In the genomic region with DNA sequence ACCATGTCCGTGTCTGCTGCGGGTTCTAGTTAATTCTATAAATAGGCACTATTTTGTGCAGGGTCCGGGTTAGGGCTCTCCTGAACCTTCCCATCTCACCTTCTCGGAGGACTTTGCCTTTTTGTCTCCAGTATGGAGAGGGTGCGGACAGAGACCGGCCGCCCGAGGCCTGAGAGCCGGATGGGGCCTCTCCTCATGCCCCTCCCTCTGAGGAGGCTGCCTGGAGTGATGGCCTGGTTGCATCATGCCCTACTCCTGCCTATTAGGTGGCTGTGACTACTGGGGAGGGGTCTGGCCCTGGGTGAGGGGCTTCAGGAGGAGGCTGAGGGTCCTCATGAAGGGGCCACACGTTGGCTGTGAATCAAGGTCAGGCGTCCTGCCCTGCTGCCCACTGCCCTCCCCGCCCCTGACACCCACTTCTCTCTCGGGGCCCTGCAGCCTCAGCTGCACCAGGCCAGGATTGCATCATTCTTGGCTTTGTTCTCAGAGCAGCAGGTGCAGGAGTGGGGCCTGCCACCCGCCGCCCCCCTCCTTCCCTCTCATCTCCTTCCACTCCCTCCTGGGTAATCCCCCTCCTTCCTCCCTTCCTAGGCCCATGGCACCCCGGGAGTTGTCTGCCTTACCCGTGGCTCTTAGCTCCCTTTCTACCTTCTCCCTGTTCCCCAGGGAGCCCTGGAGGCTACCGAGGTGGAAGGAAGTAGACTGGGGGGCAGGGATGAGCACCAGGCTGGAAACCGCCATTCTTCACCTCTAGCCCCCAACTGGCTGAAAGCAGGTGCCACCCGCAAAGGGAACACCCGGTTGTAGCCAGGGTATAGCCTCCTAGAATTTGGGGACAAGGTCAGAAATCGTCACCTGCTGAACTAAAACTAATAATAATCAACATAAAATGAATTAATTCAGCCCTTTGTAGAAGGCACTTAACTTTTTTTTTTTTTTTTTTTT, we compare ENCODE assay signal across 8 cellular contexts. TPM values are rescaled to one million over a fixed set of nuclear protein-coding genes. Genes with fewer than 3 reads are reported as not detected.
DNase-seq lines count a peak whose midpoint lies in the region; ATAC-seq, FAIRE-seq and TF ChIP-seq lines count a peak whose summit lies in the region.

No MANE protein-coding gene starts in this region.

- H3K36me3 ChIP-seq in Caco-2 (ENCODE audit: control insufficient read depth, insufficient read depth, low read length) (no peaks in the 10 kb centered on the region), keratinocyte (ENCODE audit: control insufficient read depth in 2 of 2, extremely low read depth in 1 of 2, insufficient read depth in 2 of 2, low read length in 2 of 2) (no peaks in the 10 kb centered on the region)
- no peaks in the 10 kb centered on the region for H3K36me3 ChIP-seq in effector memory CD4-positive, alpha-beta T cell (ENCODE audit: control insufficient read depth, insufficient read depth, low read length)

- peak overlapping the region; percentile 82 for H3K4me3 Mint-ChIP-seq in Caco-2 (ENCODE audit: unreplicated experiment)

- no peaks in the 10 kb centered on the region for H3K79me2 ChIP-seq in keratinocyte (ENCODE audit: control insufficient read depth, insufficient read depth, low read length)

- no peak for FAIRE-seq in keratinocyte (lab: Jason Lieb, UNC)

- H3K9me3 Mint-ChIP-seq in Caco-2 (ENCODE audit: unreplicated experiment), result no peaks in the 10 kb centered on the region

- H3K36me3 Mint-ChIP-seq in Caco-2 (ENCODE audit: insufficient read depth, unreplicated experiment), result peaks cover 7% of the 10 kb centered on the region

- ATAC-seq in HG02642 (IDR thresholded peaks at IDR 0.05; ENCODE audit: poor library complexity, unreplicated experiment) (peak; percentile 46), HG02588 (IDR thresholded peaks at IDR 0.05; ENCODE audit: unreplicated experiment) (no peak)

- H3K9me3 ChIP-seq in Caco-2, result no peaks in the 10 kb centered on the region
- no peaks in the 10 kb centered on the region for H3K9me3 ChIP-seq in keratinocyte (ENCODE audit: control insufficient read depth, low read depth, low read length)
- H3K9me3 ChIP-seq in effector memory CD4-positive, alpha-beta T cell (ENCODE audit: control insufficient read depth, low read length), result no peaks in the 10 kb centered on the region

- H3K27me3 ChIP-seq in Caco-2 (replicated peaks; ENCODE audit: control insufficient read depth, insufficient read depth, low read length), result no peaks in the 10 kb centered on the region
- H3K27me3 ChIP-seq in keratinocyte (ENCODE audit: control insufficient read depth, extremely low read depth, insufficient read depth, low read length), result peaks cover 36% of the 10 kb centered on the region
- H3K27me3 ChIP-seq in effector memory CD4-positive, alpha-beta T cell (replicated peaks; ENCODE audit: control insufficient read depth, insufficient read depth, low read length, poor library complexity, severe bottlenecking), result peaks cover 27% of the 10 kb centered on the region

- intact Hi-C loops in Caco-2 (cut with micrococcal nuclease; ENCODE audit: unreplicated experiment), result no loop called here

- H2AFZ ChIP-seq in keratinocyte (ENCODE audit: control insufficient read depth, low read length), result peak overlapping the region; percentile 74

- H3K27ac Mint-ChIP-seq in Caco-2 (ENCODE audit: unreplicated experiment), result peak overlapping the region; percentile 98

- TF ChIP-seq CTCF in Caco-2 (IDR thresholded peaks at IDR 0.05; ENCODE audit: insufficient read depth in 1 of 2, low read depth in 1 of 2, low read length in 1 of 2, severe bottlenecking in 1 of 2, unreplicated experiment in 1 of 2) (no peak), keratinocyte (optimal IDR thresholded peaks at IDR 0.05 in 1 of 3, IDR thresholded peaks at IDR 0.05 in 1 of 3, conservative IDR thresholded peaks at IDR 0.05 in 1 of 3; ENCODE audit: extremely low read depth in 1 of 3, insufficient read depth in 2 of 3, low read length in 3 of 3) (no peak)

- H3K4me3 ChIP-seq in Caco-2 (ENCODE audit: low read depth, low read length) (peak overlapping the region; percentile 44), keratinocyte (ENCODE audit: control insufficient read depth in 2 of 3, extremely low read depth in 1 of 3, insufficient read depth in 2 of 3, low read depth in 1 of 3, low read length in 3 of 3) (peak overlapping the region in 2 of 3 experiments; percentile 11 to 61)
- no peak overlapping the region for H3K4me3 ChIP-seq in effector memory CD4-positive, alpha-beta T cell (ENCODE audit: insufficient read depth, low read depth, low read length, poor library complexity, severe bottlenecking)

- peaks cover 14% of the 10 kb centered on the region for H3K4me1 Mint-ChIP-seq in Caco-2 (ENCODE audit: low read depth, unreplicated experiment)

- dilution Hi-C loops in keratinocyte (cut with MboI; ENCODE audit: extremely low pct_ligation_motif_present, low sequenced_read_pairs), result no loop called here

- peak overlapping the region; percentile 83 for H3K4me2 ChIP-seq in keratinocyte (ENCODE audit: control insufficient read depth, extremely low read depth, insufficient read depth, low read depth, low read length)

- H3K27ac ChIP-seq in keratinocyte (ENCODE audit: control insufficient read depth, insufficient read depth, low read length), result peak overlapping the region; percentile 31
- H3K27ac ChIP-seq in effector memory CD4-positive, alpha-beta T cell (ENCODE audit: insufficient read depth, low read length, poor library complexity, severe bottlenecking), result no peak overlapping the region

- H3K9ac ChIP-seq in keratinocyte (ENCODE audit: control insufficient read depth, extremely low read depth, insufficient read depth, low read length), result peak overlapping the region; percentile 74

- POLR2A ChIA-PET in Caco-2 (lab: Charles Lee), result interaction anchor here (1.2 to 1.6 kb wide), 3 partner anchors 63 to 66 kb away, joined by 7 to 23 read pairs (median 18); a partner anchor contains a TSS

- DNase-seq in Caco-2 (peak; percentile 89 to 91), NCI-H460 (ENCODE audit: extremely low read depth, low read depth) (peak; percentile 87), keratinocyte (ENCODE audit: low read depth, low spot score) (no peak), ureter (ENCODE audit: low spot score) (no peak)
- DNase-seq in activated naive CD4-positive, alpha-beta T cell treated with anti-CD3 and anti-CD28 coated beads, Interleukin-2, amount 50 U/mL, for 16 hours, result peak; percentile 35
- DNase-seq in effector memory CD4-positive, alpha-beta T cell, result no peak

- H3K9me1 ChIP-seq in keratinocyte (ENCODE audit: control insufficient read depth, extremely low read depth, insufficient read depth, low read length), result no peaks in the 10 kb centered on the region

- CTCF ChIA-PET in Caco-2 (lab: Charles Lee), result interaction anchor here (0.7 to 3.9 kb wide), 20 partner anchors 9 to 738 kb away, joined by 3 to 183 read pairs (median 4); a partner anchor contains a TSS

- BruUV-seq in Caco-2 (replicated peaks; lab: Mats Ljungman, UMichigan), result no TSS peak

- no peaks in the 10 kb centered on the region for H3K27me3 Mint-ChIP-seq in Caco-2 (ENCODE audit: insufficient read depth, unreplicated experiment)

- no peaks in the 10 kb centered on the region for H4K20me1 ChIP-seq in keratinocyte (ENCODE audit: control insufficient read depth, extremely low read depth, insufficient read depth, low read length)

- H3K4me1 ChIP-seq in Caco-2 (peaks cover 23% of the 10 kb centered on the region), keratinocyte (ENCODE audit: control insufficient read depth, extremely low read depth, insufficient read depth, low read length) (peaks cover 10% of the 10 kb centered on the region)
- H3K4me1 ChIP-seq in effector memory CD4-positive, alpha-beta T cell (ENCODE audit: control insufficient read depth, insufficient read depth, low read length, poor library complexity, severe bottlenecking), result peaks cover 8% of the 10 kb centered on the region

RNA-seq across cellular contexts. Expression of a gene that starts 12.7 kb away (rescaled TPM):
- 69.7 and 83.5 TPM in 2 replicates for total RNA-seq in Caco-2 (2022)
- 11.2 and 18.5 TPM in 2 replicates for total RNA-seq in NCI-H460 (2014; rRNA removed; shearing (Covaris generic))
- polyA plus RNA-seq in NCI-H460 (2014; cell fraction: nucleus; rRNA removed), result 4.8 and 4.9 TPM in 2 replicates
- polyA plus RNA-seq in keratinocyte, result 6.0 to 12.3 TPM (median 6.1 TPM) in 3 replicates
- polyA plus RNA-seq in keratinocyte (2011; ENCODE audit: low read depth), result 17.8 TPM
- polyA plus RNA-seq in keratinocyte (2011; cell fraction: cytosol; rRNA removed), result 7.3 and 7.9 TPM in 2 replicates
- 17.2 and 23.8 TPM in 2 replicates for polyA plus RNA-seq in keratinocyte (2011; cell fraction: nucleus; rRNA removed)
- 17.6 and 27.2 TPM in 2 replicates for polyA plus RNA-seq in keratinocyte (2012; ENCODE audit: low replicate concordance)
- polyA minus RNA-seq in keratinocyte, result 7.6 to 69.9 TPM (median 16.7 TPM) in 3 replicates
- polyA minus RNA-seq in keratinocyte (2011; cell fraction: cytosol; rRNA and poly(A)+ RNA removed), result 10.2 TPM
- 22.2 and 22.7 TPM in 2 replicates for polyA minus RNA-seq in keratinocyte (2011; cell fraction: nucleus; rRNA and poly(A)+ RNA removed)
- 367 TPM for total RNA-seq in ureter

Comparison
In these comparisons a context has a peak if more than half of its experiments do, and no peak if none do; other contexts are left out.
1. DNase-seq: peak in Caco-2 (2 of 2), NCI-H460 (single experiment) and activated naive CD4-positive, alpha-beta T cell treated with anti-CD3 and anti-CD28 coated beads, Interleukin-2, amount 50 U/mL, for 16 hours (single experiment); none in keratinocyte (single experiment), effector memory CD4-positive, alpha-beta T cell (0 of 3) and ureter (single experiment).